Comparison of ENCODE assay signal across 14 cellular contexts in genomic region chr4:105092356-105092755, GRCh38. TPM values are rescaled to one million over a fixed set of nuclear protein-coding genes. Genes with fewer than 3 reads are reported as not detected.
DNase-seq lines count a peak whose midpoint lies in the region; ATAC-seq and TF ChIP-seq lines count a peak whose summit lies in the region.
"Had no signal": no experiment of that assay in that cellular context is flagged by ENCODE, and none has a peak within 500 bp of the region (broad histone marks: within the 10 kb centered on the region; RNA-seq: fewer than 3 reads in every experiment).

No MANE protein-coding gene starts in this region.

- DNase-seq in MCF 10A (ENCODE audit: unreplicated experiment) (peak; percentile 93), breast epithelium (ENCODE audit: low spot score in 2 of 2) (no peak), SK-N-SH (no peak), fibroblast of the aortic adventitia (ENCODE audit: low read depth) (peak; percentile 96), uterus (peak; percentile 19 to 61), psoas muscle (no peak), NCI-H128 (lab: John Stamatoyannopoulos, UW; ENCODE audit: unreplicated experiment) (no peak)
- DNase-seq in stimulated activated CD4-positive, alpha-beta T cell treated with anti-CD3 and anti-CD28 coated beads, Interleukin-4, amount 100 ng/mL, for 24 hours: no peak
- DNase-seq: AML-193, caudate nucleus, head of caudate nucleus, mesendoderm, NCI-H146 had no signal

- H3K9me3 ChIP-seq in breast epithelium (no peaks in the 10 kb centered on the region), SK-N-SH (peaks cover 14% of the 10 kb centered on the region), uterus (no peaks in the 10 kb centered on the region), psoas muscle (peaks cover 13% of the 10 kb centered on the region)

- no peaks in the 10 kb centered on the region for H3K36me3 Mint-ChIP-seq in MCF 10A (ENCODE audit: insufficient read depth, unreplicated experiment)

- H3K27me3 ChIP-seq in breast epithelium (no peaks in the 10 kb centered on the region), SK-N-SH (ENCODE audit: insufficient read depth) (no peaks in the 10 kb centered on the region), uterus (no peaks in the 10 kb centered on the region), psoas muscle (ENCODE audit: insufficient read depth in 3 of 3, low read length in 2 of 3) (no peaks in the 10 kb centered on the region)
- H3K27me3 ChIP-seq: right atrium auricular region had no signal

- BruUV-seq in MCF 10A (replicated peaks; lab: Mats Ljungman, UMichigan): TSS peak; percentile 40

- no peak overlapping the region for H3K4me3 Mint-ChIP-seq in MCF 10A (ENCODE audit: unreplicated experiment)

- intact Hi-C loops in MCF 10A (cut with micrococcal nuclease) (no loop called here), breast epithelium (cut with DNase I; ENCODE audit: low total_unique reads) (no loop called here), uterus (cut with DNase I; ENCODE audit: low total_unique reads) (no loop called here), psoas muscle (cut with DNase I) (no loop called here)

- POLR2A ChIA-PET in MCF 10A (lab: Yijun Ruan, JAX) (interaction anchor here (0.8 to 1.2 kb wide), 2 partner anchors 123 to 1557 kb away, joined by 3 to 4 read pairs; no protein-coding TSS in a partner anchor), SK-N-SH (lab: Yijun Ruan, JAX) (no interaction called here)

- ATAC-seq in psoas muscle: no peak

- TF ChIP-seq EP300 in SK-N-SH (IDR thresholded peaks at IDR 0.05; ENCODE audit: borderline replicate concordance in 1 of 2, low read depth in 1 of 2, low read length in 1 of 2): peak; percentile 46 to 84; a peak in 3 of 4 replicates

- H3K79me2 ChIP-seq in SK-N-SH (ENCODE audit: insufficient read depth): no peaks in the 10 kb centered on the region

- H3K4me3 ChIP-seq in breast epithelium: no peak overlapping the region
- no peak overlapping the region for H3K4me3 ChIP-seq in SK-N-SH (ENCODE audit: low read depth in 2 of 2, low read length in 1 of 2)
- H3K4me3 ChIP-seq in fibroblast of the aortic adventitia (ENCODE audit: low read depth, low read length): no peak overlapping the region
- no peak overlapping the region for H3K4me3 ChIP-seq in uterus
- H3K4me3 ChIP-seq in psoas muscle: no peak overlapping the region
- H3K4me3 ChIP-seq: right atrium auricular region had no signal

- H3K27me3 Mint-ChIP-seq in MCF 10A (ENCODE audit: insufficient read depth, unreplicated experiment): no peaks in the 10 kb centered on the region

- H3K9me2 ChIP-seq in SK-N-SH: no peaks in the 10 kb centered on the region

- peaks cover 4% of the 10 kb centered on the region for H3K9me3 Mint-ChIP-seq in MCF 10A (ENCODE audit: unreplicated experiment)

- H3K4me1 ChIP-seq in breast epithelium (no peaks in the 10 kb centered on the region), SK-N-SH (ENCODE audit: control insufficient read depth in 1 of 2, insufficient read depth in 2 of 2, low read depth in 1 of 2, low read length in 1 of 2) (peaks cover 0 to 17% of the 10 kb centered on the region in 2 experiments; a peak in 3 of 4 replicates), uterus (no peaks in the 10 kb centered on the region), psoas muscle (no peaks in the 10 kb centered on the region)
- H3K4me1 ChIP-seq: right atrium auricular region had no signal

- no peaks in the 10 kb centered on the region for H3K36me3 ChIP-seq in breast epithelium
- H3K36me3 ChIP-seq in SK-N-SH (replicated peaks in 1 of 2; ENCODE audit: control insufficient read depth in 1 of 2, insufficient read depth in 2 of 2, low read length in 1 of 2): no peaks in the 10 kb centered on the region
- no peaks in the 10 kb centered on the region for H3K36me3 ChIP-seq in uterus
- H3K36me3 ChIP-seq in psoas muscle (ENCODE audit: insufficient read depth in 1 of 2, low read depth in 1 of 2): no peaks in the 10 kb centered on the region
- H3K36me3 ChIP-seq: right atrium auricular region had no signal

- peaks cover 22% of the 10 kb centered on the region for H3K4me1 Mint-ChIP-seq in MCF 10A (ENCODE audit: insufficient read depth, unreplicated experiment)

- TF ChIP-seq RAD21 in SK-N-SH (IDR thresholded peaks at IDR 0.05; ENCODE audit: low read length): no peak

- H3K9ac ChIP-seq in SK-N-SH: no peak overlapping the region

- H2AFZ ChIP-seq in SK-N-SH (ENCODE audit: low read depth): no peak overlapping the region

- H3K27ac ChIP-seq in breast epithelium (no peak overlapping the region), SK-N-SH (ENCODE audit: low read depth in 2 of 2, low read length in 1 of 2) (peak overlapping the region in 1 of 2 experiments; percentile 82; a peak in 2 of 4 replicates), uterus (no peak overlapping the region), psoas muscle (no peak overlapping the region)
- H3K27ac ChIP-seq: right atrium auricular region had no signal

- 10% methylated on average over 1 of the region's 1 CpG for WGBS in SK-N-SH (ENCODE audit: low lambda C conversion rate)
- WGBS in psoas muscle, 3 donors: 23 to 31% (median 23%) methylated on average over 1 of the region's 1 CpG

- peak overlapping the region; percentile 64 for H3K27ac Mint-ChIP-seq in MCF 10A (ENCODE audit: low read depth, unreplicated experiment)

- H3K4me2 ChIP-seq in SK-N-SH: peak overlapping the region; percentile 7; the same call in 1 of the 2 replicates

- CTCF ChIA-PET in MCF 10A (lab: Yijun Ruan, JAX) (interaction anchor here (0.5 to 0.6 kb wide), 2 partner anchors 128 to 1098 kb away, joined by 3 to 4 read pairs; no protein-coding TSS in a partner anchor), SK-N-SH (lab: Yijun Ruan, JAX) (no interaction called here)

- peaks cover 32% of the 10 kb centered on the region for H3F3A ChIP-seq in SK-N-SH (replicated peaks; ENCODE audit: insufficient read depth)

- TF ChIP-seq POLR2A in breast epithelium (IDR thresholded peaks at IDR 0.05) (no peak), uterus (IDR thresholded peaks at IDR 0.05) (no peak)

- no peaks in the 10 kb centered on the region for H4K20me1 ChIP-seq in SK-N-SH (ENCODE audit: insufficient read depth)

- TF ChIP-seq CTCF in MCF 10A (IDR thresholded peaks at IDR 0.05; ENCODE audit: unreplicated experiment) (no peak), breast epithelium (IDR thresholded peaks at IDR 0.05) (no peak), SK-N-SH (IDR thresholded peaks at IDR 0.05) (no peak), fibroblast of the aortic adventitia (IDR thresholded peaks at IDR 0.05; ENCODE audit: insufficient read depth, low read length) (no peak), uterus (IDR thresholded peaks at IDR 0.05) (no peak), psoas muscle (IDR thresholded peaks at IDR 0.05) (no peak)

TF ChIP-seq in SK-N-SH, 30 proteins besides CTCF, POLR2A, EP300 and RAD21 (continues in another document):
- TF ChIP-seq IRF3 (IDR thresholded peaks at IDR 0.05; ENCODE audit: low read depth, low read length) (no peak), FOXM1 (IDR thresholded peaks at IDR 0.05; ENCODE audit: low read depth) (peak; percentile 75; the same call in 1 of the 2 replicates), FOXJ3 (CRISPR knock-in tag; IDR thresholded peaks at IDR 0.05) (no peak), GATA2 (CRISPR knock-in tag; IDR thresholded peaks at IDR 0.05) (no peak), SIN3A (IDR thresholded peaks at IDR 0.05; ENCODE audit: borderline replicate concordance, low read depth, low read length) (peak; percentile 69; the same call in 1 of the 2 replicates), USF2 (IDR thresholded peaks at IDR 0.05; ENCODE audit: borderline replicate concordance, low read depth, low read length) (no peak), TAF1 (IDR thresholded peaks at IDR 0.05; ENCODE audit: borderline replicate concordance, low read depth, low read length) (no peak), MAX (IDR thresholded peaks at IDR 0.05; ENCODE audit: low read depth) (0 out of 2 replicates have a peak, but pooled peaks have one; percentile 35), PBX3 (IDR thresholded peaks at IDR 0.05) (peak; percentile 96)

RNA-seq across cellular contexts. Expression of gene TET2, which starts 54.3 kb away (rescaled TPM):
- total RNA-seq in MCF 10A (2022) (20.5 and 20.9 TPM in 2 replicates), breast epithelium (10 to 100 TPM; 23.2 to 37.3 (median 29.8) TPM), fibroblast of the aortic adventitia (ENCODE audit: low replicate concordance) (5.3 and 18.6 TPM in 2 replicates), uterus (10 to 100 TPM; 17.9 to 93.5 (median 35.9) TPM), psoas muscle (10 to 100 TPM; 12.4 to 24.0 (median 15.4) TPM)
- polyA plus RNA-seq in SK-N-SH (2012; rRNA removed) (3.5 and 5.1 TPM in 2 replicates), psoas muscle (1 to 10 TPM; 1.4 to 2.9 (median 1.7) TPM)
- 3.4 and 3.5 TPM in 2 replicates for polyA plus RNA-seq in SK-N-SH (2012; cell fraction: cytosol; rRNA removed)
- 6.2 and 12.3 TPM in 2 replicates for polyA plus RNA-seq in SK-N-SH (2012; cell fraction: nucleus; rRNA removed)

Comparison
In these comparisons a context has a peak if more than half of its experiments do, and no peak if none do; other contexts are left out.
1. DNase-seq: peak in MCF 10A (single experiment), fibroblast of the aortic adventitia (single experiment) and uterus (2 of 2); none in breast epithelium (0 of 2), SK-N-SH (single experiment), psoas muscle (0 of 2), stimulated activated CD4-positive, alpha-beta T cell treated with anti-CD3 and anti-CD28 coated beads, Interleukin-4, amount 100 ng/mL, for 24 hours (single experiment) and NCI-H128 (single experiment).